Comparison of ENCODE assay signal across 21 cellular contexts in genomic region chr4:152724494-152724893, GRCh38.
"Had no signal": no experiment of that assay in that cellular context is flagged by ENCODE, and none has a peak within 500 bp of the region (broad histone marks: within the 10 kb centered on the region; RNA-seq: fewer than 3 reads in every experiment).

No MANE protein-coding gene starts in this region.

- H3K27me3 ChIP-seq: MG63 had no signal

- H3K9me3 ChIP-seq: MG63, SJSA1 had no signal

- FAIRE-seq: RCC 7860 had no signal

- DNase-seq: Karpas-422, KG1, MG63, NCI-H1092, NCI-H1105 treated with DMSO at 0.1 percent for 48 hours, NCI-H1417 treated with DMSO at 0.1 percent for 48 hours, NCI-H146, NCI-H1694 treated with DMSO at 0.1 percent for 48 hours, NCI-H1930, NCI-H2081, NCI-H2107, NCI-H2227 treated with DMSO at 0.1 percent for 48 hours, NCI-H524, NCI-H526 treated with DMSO at 0.1 percent for 48 hours, NCI-H748 treated with DMSO at 0.1 percent for 48 hours, Right ventricle myocardium superior, RPMI8226, SIG-M5 had no signal

- H3K27ac ChIP-seq: SJSA1, SK-N-MC had no signal

- H3K4me3 ChIP-seq: MG63, SJSA1, SK-N-MC had no signal

- H3K4me1 ChIP-seq: SJSA1 had no signal

- H3K36me3 ChIP-seq: MG63, SJSA1 had no signal
